Comparison of ENCODE assay signal across 23 cellular contexts in genomic region chr2:12515871-12516270, GRCh38.
"Had no signal": no experiment of that assay in that cellular context is flagged by ENCODE, and none has a peak within 500 bp of the region (broad histone marks: within the 10 kb centered on the region; RNA-seq: fewer than 3 reads in every experiment).

No MANE protein-coding gene starts in this region.

- H3K4me3 ChIP-seq: SK-N-MC had no signal

- H3K27me3 Mint-ChIP-seq: activated naive CD4-positive, alpha-beta T cell treated with anti-CD3 and anti-CD28 coated beads, Interleukin-2, amount 10 ng/mL, durations not matched to agents 7 days and 5 days; activated naive CD8-positive, alpha-beta T cell treated with anti-CD3 and anti-CD28 coated beads for 36 hours; activated T-cell treated with anti-CD3 and anti-CD28 coated beads, Interleukin-2, amount 50 U/mL, for 24 hours had no signal

- H3K9me3 Mint-ChIP-seq: activated B cell treated with CpG ODN at 0.5 μM for 24 hours had no signal

- H3K27ac Mint-ChIP-seq: activated B cell treated with CpG ODN at 0.5 μM for 24 hours; activated CD4-positive, alpha-beta T cell treated with anti-CD3 and anti-CD28 coated beads, Interleukin-2, amount 10 ng/mL, durations not matched to agents 24 days and 14 days; activated CD8-positive, alpha-beta memory T cell treated with anti-CD3 and anti-CD28 coated beads, Interleukin-2, amount 10 ng/mL, durations not matched to agents 7 days and 5 days; activated naive CD8-positive, alpha-beta T cell treated with anti-CD3 and anti-CD28 coated beads for 36 hours; activated T-cell treated with anti-CD3 and anti-CD28 coated beads, Interleukin-2, amount 50 U/mL, for 24 hours had no signal

- H3K27ac ChIP-seq: SK-N-MC had no signal

- ATAC-seq: activated CD8-positive, alpha-beta memory T cell treated with anti-CD3 and anti-CD28 coated beads, Interleukin-2, amount 10 ng/mL, durations not matched to agents 7 days and 5 days; Panc1; Right ventricle myocardium inferior had no signal

- DNase-seq: activated B cell treated with CpG ODN at 0.5 μM for 24 hours; activated CD4-positive, alpha-beta T cell treated with anti-CD3 and anti-CD28 coated beads for 1 hour; activated CD4-positive, alpha-beta T cell treated with anti-CD3 and anti-CD28 coated beads, Interleukin-2, amount 10 ng/mL, durations not matched to agents 24 days and 14 days; activated CD4-positive, alpha-beta T cell treated with anti-CD3 and anti-CD28 coated beads, Interleukin-2, amount 50 U/mL, for 48 hours; activated CD8-positive, alpha-beta memory T cell treated with anti-CD3 and anti-CD28 coated beads, Interleukin-2, amount 10 ng/mL, durations not matched to agents 7 days and 5 days; activated gamma-delta T cell; activated naive CD4-positive, alpha-beta T cell treated with anti-CD3 and anti-CD28 coated beads, Interleukin-2, amount 10 ng/mL, durations not matched to agents 7 days and 5 days; activated naive CD8-positive, alpha-beta T cell treated with anti-CD3 and anti-CD28 coated beads for 36 hours; activated T-cell treated with anti-CD3 and anti-CD28 coated beads, Interleukin-2, amount 50 U/mL, for 24 hours; caudate nucleus; KBM-7; NCI-H1048; NCI-H2029 treated with DMSO at 0.1 percent for 48 hours; NCI-H345; NCI-H510A; NCI-H69; NK-92 treated with Interleukin-12 subunit alpha and Interleukin-12 subunit beta, amount 100 ng/mL, for 24 hours; OCI-M1; RPMI8226; T-helper 9 cell had no signal

- H3K36me3 Mint-ChIP-seq: activated naive CD8-positive, alpha-beta T cell treated with anti-CD3 and anti-CD28 coated beads for 36 hours had no signal

- H3K4me3 Mint-ChIP-seq: activated B cell treated with CpG ODN at 0.5 μM for 24 hours; activated CD4-positive, alpha-beta T cell treated with anti-CD3 and anti-CD28 coated beads, Interleukin-2, amount 10 ng/mL, durations not matched to agents 24 days and 14 days; activated CD8-positive, alpha-beta memory T cell treated with anti-CD3 and anti-CD28 coated beads, Interleukin-2, amount 10 ng/mL, durations not matched to agents 7 days and 5 days; activated naive CD4-positive, alpha-beta T cell treated with anti-CD3 and anti-CD28 coated beads, Interleukin-2, amount 10 ng/mL, durations not matched to agents 7 days and 5 days; activated naive CD8-positive, alpha-beta T cell treated with anti-CD3 and anti-CD28 coated beads for 36 hours; activated T-cell treated with anti-CD3 and anti-CD28 coated beads, Interleukin-2, amount 50 U/mL, for 24 hours had no signal
